ENCODE assay signal across 17 cellular contexts in genomic region chr12:46477541-46477940, GRCh38.
"Had no signal": no experiment of that assay in that cellular context is flagged by ENCODE, and none has a peak within 500 bp of the region (broad histone marks: within the 10 kb centered on the region; RNA-seq: fewer than 3 reads in every experiment).

No MANE protein-coding gene starts in this region.

- H3K27me3 Mint-ChIP-seq: activated naive CD4-positive, alpha-beta T cell treated with anti-CD3 and anti-CD28 coated beads, Interleukin-2, amount 50 U/mL, for 24 hours; stimulated activated naive B cell treated with anti-CD40 and anti-IgM and Interleukin-4, amounts not matched to agents 10 μg/mL and 1 μg/mL and 100 μg/mL, for 72 hours had no signal

- H3K4me3 Mint-ChIP-seq: activated naive CD4-positive, alpha-beta T cell treated with anti-CD3 and anti-CD28 coated beads, Interleukin-2, amount 50 U/mL, for 24 hours; endodermal cell; stimulated activated naive B cell treated with anti-CD40 and anti-IgM and Interleukin-4, amounts not matched to agents 10 μg/mL and 1 μg/mL and 100 μg/mL, for 72 hours; T-helper 2 cell treated with Interferon-gamma antibody and Interleukin-4, amounts not matched to agents 5 μg/mL and 100 μg/mL, for 36 hours had no signal

- H3K27ac Mint-ChIP-seq: activated naive CD4-positive, alpha-beta T cell treated with anti-CD3 and anti-CD28 coated beads, Interleukin-2, amount 50 U/mL, for 24 hours; endodermal cell; stimulated activated naive B cell treated with anti-CD40 and anti-IgM and Interleukin-4, amounts not matched to agents 10 μg/mL and 1 μg/mL and 100 μg/mL, for 72 hours; T-helper 2 cell treated with Interferon-gamma antibody and Interleukin-4, amounts not matched to agents 5 μg/mL and 100 μg/mL, for 36 hours had no signal

- H3K27ac ChIP-seq: adrenal gland, dorsolateral prefrontal cortex, gastroesophageal sphincter, lower lobe of right lung, neutrophil, tibial artery had no signal

- H3K9me3 Mint-ChIP-seq: activated naive CD4-positive, alpha-beta T cell treated with anti-CD3 and anti-CD28 coated beads, Interleukin-2, amount 50 U/mL, for 24 hours; endodermal cell; stimulated activated naive B cell treated with anti-CD40 and anti-IgM and Interleukin-4, amounts not matched to agents 10 μg/mL and 1 μg/mL and 100 μg/mL, for 72 hours; T-helper 2 cell treated with Interferon-gamma antibody and Interleukin-4, amounts not matched to agents 5 μg/mL and 100 μg/mL, for 36 hours had no signal

- DNase-seq: activated CD4-positive, alpha-beta T cell treated with anti-CD3 and anti-CD28 coated beads, Interleukin-2, amount 50 U/mL, for 48 hours; activated effector memory CD4-positive, alpha-beta T cell treated with anti-CD3 and anti-CD28 coated beads, Interleukin-2, amount 50 U/mL, for 16 hours; adrenal gland; dorsolateral prefrontal cortex; endodermal cell; erythroblast; left colon; lower lobe of right lung; midbrain; posterior cingulate gyrus; retina; stimulated activated naive B cell treated with anti-CD40 and anti-IgM and Interleukin-4, amounts not matched to agents 10 μg/mL and 1 μg/mL and 100 μg/mL, for 72 hours; tibial artery had no signal

- ATAC-seq: gastroesophageal sphincter; left colon; lower lobe of right lung; stimulated activated naive B cell treated with anti-CD40 and anti-IgM and Interleukin-4, amounts not matched to agents 10 μg/mL and 1 μg/mL and 100 μg/mL, for 72 hours had no signal
